In the genomic region with DNA sequence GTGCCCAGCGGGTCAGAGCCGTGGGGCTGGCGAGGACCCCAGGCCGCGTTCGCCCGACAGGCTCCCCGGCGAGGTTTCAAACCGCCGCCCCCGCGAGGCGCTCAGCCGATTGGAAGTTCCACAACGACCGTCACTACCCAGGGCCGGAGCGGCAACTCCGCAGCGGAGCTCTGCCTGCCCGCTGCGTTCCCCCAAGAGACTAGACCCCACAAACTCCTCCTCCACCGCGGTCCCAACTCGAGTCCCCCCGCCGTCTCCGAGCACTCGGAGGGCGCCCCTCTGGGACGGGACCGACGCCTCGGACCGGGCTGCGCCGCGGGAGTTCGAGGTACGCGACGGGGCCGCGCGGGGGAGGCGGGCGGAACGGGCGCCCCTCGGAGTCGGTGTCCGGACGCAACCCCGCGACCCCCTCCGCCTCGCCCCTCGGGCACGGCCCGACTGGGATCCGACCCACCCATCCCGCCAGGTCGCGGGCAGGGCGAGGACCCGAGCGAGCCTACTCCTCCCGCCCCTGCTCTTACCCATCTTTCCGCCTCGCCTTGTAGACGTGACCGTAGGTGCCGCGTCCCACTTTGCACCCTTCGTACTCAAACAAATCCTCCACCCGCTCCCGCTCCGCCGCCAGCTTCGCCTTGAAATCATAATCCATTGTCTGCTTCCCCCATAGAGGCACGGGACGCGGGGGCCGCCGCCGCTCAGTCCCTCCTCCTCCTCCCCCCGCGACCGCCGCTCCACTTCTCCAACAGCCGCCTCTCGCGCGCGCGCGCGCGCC, we compare ENCODE assay signal across 8 cellular contexts.
DNase-seq lines count a peak whose midpoint lies in the region; ATAC-seq, FAIRE-seq and TF ChIP-seq lines count a peak whose summit lies in the region.

No MANE protein-coding gene starts in this region.

- TF ChIP-seq CTCF in GM12875 (IDR thresholded peaks at IDR 0.05; ENCODE audit: borderline replicate concordance, insufficient read depth, low read depth, low read length), result 0 out of 2 replicates have a peak, but pooled peaks have one; percentile 3
- no peak for TF ChIP-seq CTCF in choroid plexus epithelial cell (conservative IDR thresholded peaks at IDR 0.05; ENCODE audit: low read depth, low read length)
- no peak for TF ChIP-seq CTCF in D721Med (IDR thresholded peaks at IDR 0.05; ENCODE audit: insufficient read depth, missing control alignments)

- DNase-seq in NCI-H1930 (lab: John Stamatoyannopoulos, UW) (peak; percentile 15 to 39), choroid plexus epithelial cell (ENCODE audit: low read depth) (peak; percentile 56), left kidney (ENCODE audit: low read depth, low spot score) (peak; percentile 83), D721Med (ENCODE audit: insufficient read length, low spot score) (no peak)
- peak; percentile 37 to 51 for DNase-seq in activated CD4-positive, alpha-beta T cell treated with anti-CD3 and anti-CD28 coated beads for 4 hours
- DNase-seq in stimulated activated CD4-positive, alpha-beta T cell treated with anti-CD3 and anti-CD28 coated beads, Interleukin-2, amount 100 ng/mL, for 4 hours (ENCODE audit: low read depth), result peak; percentile 33

- peak overlapping the region; percentile 89 for H3K4me3 ChIP-seq in GM12875 (ENCODE audit: low read depth, low read length)
- H3K4me3 ChIP-seq in choroid plexus epithelial cell (ENCODE audit: low read depth, low read length), result peak overlapping the region; percentile 89

- peak; percentile 14 for ATAC-seq in HG02588 (IDR thresholded peaks at IDR 0.05; ENCODE audit: unreplicated experiment)

- FAIRE-seq in D721Med (lab: Jason Lieb, UNC), result no peak
